In genomic region chr6:3902786-3903648, GRCh38 we compare ENCODE assay signal across 1 cellular context.
TF ChIP-seq lines count a peak whose summit lies in the region.

No MANE protein-coding gene starts in this region.

TF ChIP-seq in endothelial cell of umbilical vein, 7 proteins besides CTCF, POLR2A, EP300 and RAD21:
- TF ChIP-seq JUN (IDR thresholded peaks at IDR 0.05; ENCODE audit: borderline replicate concordance, insufficient read depth, insufficient read length, low read depth) (no peak), POLR2AphosphoS5 (IDR thresholded peaks at IDR 0.05; ENCODE audit: insufficient read depth, low read depth, low read length) (no peak), GATA2 (IDR thresholded peaks at IDR 0.05; ENCODE audit: insufficient read depth, insufficient read length, low read depth, low read length) (no peak), EZH2 (IDR thresholded peaks at IDR 0.05; ENCODE audit: borderline replicate concordance, low read depth, low read length, severe bottlenecking) (no peak), MAX (IDR thresholded peaks at IDR 0.05; ENCODE audit: insufficient read depth, insufficient read length) (no peak), MYC (IDR thresholded peaks at IDR 0.05; ENCODE audit: low read depth, low read length) (no peak), FOS (IDR thresholded peaks at IDR 0.05; ENCODE audit: borderline replicate concordance, insufficient read depth, low read length) (no peak)
